Comparison of ENCODE assay signal across 20 cellular contexts in the genomic region with DNA sequence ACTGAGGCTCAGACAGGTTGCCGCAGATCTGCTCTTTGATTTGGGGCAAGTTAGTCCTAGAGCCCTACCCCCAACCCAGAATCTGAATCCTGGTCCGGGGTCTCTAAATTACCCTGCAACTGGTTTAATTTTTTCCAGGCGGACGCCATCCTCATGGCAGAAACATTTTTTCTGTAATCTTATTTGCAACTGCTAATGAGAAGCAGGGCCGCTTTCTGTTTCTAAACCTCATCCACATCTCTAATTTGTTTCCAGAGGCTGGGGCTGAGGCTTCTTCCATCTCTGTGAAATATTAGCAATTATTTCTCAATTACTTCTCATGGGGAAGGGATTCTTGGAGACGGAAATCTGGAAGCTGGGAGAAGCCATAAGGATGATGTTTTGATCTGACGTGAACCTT.
"Had no signal": no experiment of that assay in that cellular context is flagged by ENCODE, and none has a peak within 500 bp of the region (broad histone marks: within the 10 kb centered on the region; RNA-seq: fewer than 3 reads in every experiment).

No MANE protein-coding gene starts in this region.

- FAIRE-seq: keratinocyte had no signal

- H3K27me3 Mint-ChIP-seq: activated CD4-positive, alpha-beta T cell treated with anti-CD3 and anti-CD28 coated beads, Interleukin-2, amount 10 ng/mL, durations not matched to agents 24 days and 14 days; activated naive CD8-positive, alpha-beta T cell; stimulated activated memory B cell treated with anti-CD40 and anti-IgM and Interleukin-4, amounts not matched to agents 10 μg/mL and 1 μg/mL and 100 μg/mL, for 72 hours had no signal

- H3K4me2 ChIP-seq: hepatocyte had no signal

- H3K36me3 ChIP-seq: thyroid gland, vagina had no signal

- H3K4me3 ChIP-seq: body of pancreas, hepatocyte, thyroid gland, vagina had no signal

- H3K27ac ChIP-seq: body of pancreas, hepatocyte, parathyroid adenoma, thyroid gland, vagina had no signal

- H3K27ac Mint-ChIP-seq: activated CD4-positive, alpha-beta T cell treated with anti-CD3 and anti-CD28 coated beads, Interleukin-2, amount 10 ng/mL, durations not matched to agents 24 days and 14 days; activated naive CD8-positive, alpha-beta T cell; activated T-cell treated with anti-CD3 and anti-CD28 coated beads, Interleukin-2, amount 50 U/mL, for 72 hours; stimulated activated memory B cell treated with anti-CD40 and anti-IgM and Interleukin-4, amounts not matched to agents 10 μg/mL and 1 μg/mL and 100 μg/mL, for 72 hours; WTC11 had no signal

- H2AFZ ChIP-seq: hepatocyte, parathyroid adenoma had no signal

- H3K9me3 ChIP-seq: body of pancreas, thyroid gland, vagina had no signal

- DNase-seq: activated CD4-positive, alpha-beta T cell treated with anti-CD3 and anti-CD28 coated beads, Interleukin-2, amount 10 ng/mL, durations not matched to agents 24 days and 14 days; activated CD8-positive, alpha-beta memory T cell treated with anti-CD3 and anti-CD28 coated beads, Interleukin-2, amount 50 U/mL, for 48 hours; activated gamma-delta T cell treated with Interleukin-2 at 50 U/mL for 16 hours; activated T-cell treated with anti-CD3 and anti-CD28 coated beads, Interleukin-2, amount 50 U/mL, for 72 hours; amniotic stem cell; body of pancreas; cortex of kidney; effector memory CD4-positive, alpha-beta T cell; retina; stimulated activated CD4-positive, alpha-beta T cell treated with anti-CD3 and anti-CD28 coated beads, Interleukin-2, amount 100 ng/mL, for 48 hours; T-helper 2 cell; thyroid gland had no signal

- H3K36me3 Mint-ChIP-seq: activated naive CD8-positive, alpha-beta T cell; stimulated activated memory B cell treated with anti-CD40 and anti-IgM and Interleukin-4, amounts not matched to agents 10 μg/mL and 1 μg/mL and 100 μg/mL, for 72 hours; WTC11 had no signal

- H3K79me2 ChIP-seq: hepatocyte, parathyroid adenoma had no signal

- H3K4me3 Mint-ChIP-seq: activated CD4-positive, alpha-beta T cell treated with anti-CD3 and anti-CD28 coated beads, Interleukin-2, amount 10 ng/mL, durations not matched to agents 24 days and 14 days; activated naive CD8-positive, alpha-beta T cell; activated T-cell treated with anti-CD3 and anti-CD28 coated beads, Interleukin-2, amount 50 U/mL, for 72 hours; stimulated activated memory B cell treated with anti-CD40 and anti-IgM and Interleukin-4, amounts not matched to agents 10 μg/mL and 1 μg/mL and 100 μg/mL, for 72 hours; WTC11 had no signal

- H3K27me3 ChIP-seq: body of pancreas, hepatocyte, thyroid gland, vagina had no signal

- H3K9me3 Mint-ChIP-seq: activated CD4-positive, alpha-beta T cell treated with anti-CD3 and anti-CD28 coated beads, Interleukin-2, amount 10 ng/mL, durations not matched to agents 24 days and 14 days; stimulated activated memory B cell treated with anti-CD40 and anti-IgM and Interleukin-4, amounts not matched to agents 10 μg/mL and 1 μg/mL and 100 μg/mL, for 72 hours had no signal

- H3K9ac ChIP-seq: parathyroid adenoma had no signal

- H3K4me1 ChIP-seq: vagina had no signal

- ATAC-seq: activated T-cell treated with anti-CD3 and anti-CD28 coated beads, Interleukin-2, amount 50 U/mL, for 72 hours; body of pancreas; left lobe of liver; stimulated activated memory B cell treated with anti-CD40 and anti-IgM and Interleukin-4, amounts not matched to agents 10 μg/mL and 1 μg/mL and 100 μg/mL, for 72 hours; WTC11 had no signal
